8 cellular contexts compared by ENCODE assay signal in genomic region chr6:28224131-28225055, GRCh38. TPM values are rescaled to one million over a fixed set of nuclear protein-coding genes. Genes with fewer than 3 reads are reported as not detected.
A peak's percentile ranks its signal among the peaks of the same experiment; 100 is the strongest.
DNase-seq lines count a peak whose midpoint lies in the region; ATAC-seq and TF ChIP-seq lines count a peak whose summit lies in the region.

No MANE protein-coding gene starts in this region.

- H3K27me3 ChIP-seq in esophagus (ENCODE audit: control insufficient read depth in 1 of 2, insufficient read depth in 2 of 2, low read length in 2 of 2): no peaks in the 10 kb centered on the region

- no peaks in the 10 kb centered on the region for H4K20me1 ChIP-seq in OCI-LY7 (ENCODE audit: insufficient read depth, low read length)

- H3K9me3 Mint-ChIP-seq in progenitor cell of endocrine pancreas (ENCODE audit: low read depth): peaks cover 4% of the 10 kb centered on the region

- H3K36me3 ChIP-seq in OCI-LY7 (ENCODE audit: insufficient read depth, low read length): 0 out of 2 replicates have a peak, but pooled peaks cover 4% of the 10 kb centered on the region
- peaks cover 5 to 7% of the 10 kb centered on the region in 2 donors for H3K36me3 ChIP-seq in esophagus (ENCODE audit: control insufficient read depth in 2 of 2, insufficient read depth in 2 of 2, low read length in 1 of 2)

- 51 to 58% methylated on average over 9 of the region's 9 CpGs for WGBS in esophagus, 2 donors

- H3K9me3 ChIP-seq in OCI-LY7 (ENCODE audit: low read length) (no peaks in the 10 kb centered on the region), esophagus (ENCODE audit: control insufficient read depth in 2 of 2, insufficient read depth in 1 of 2, low read depth in 1 of 2, low read length in 1 of 2) (peaks cover 0 to 2% of the 10 kb centered on the region in 2 donors)

- H3K4me2 ChIP-seq in OCI-LY7 (ENCODE audit: low read length): peak overlapping the region; percentile 72

- H3K4me3 ChIP-seq in GM12865 (ENCODE audit: low read depth, low read length): peak overlapping the region; percentile 89
- peak overlapping the region; percentile 83 for H3K4me3 ChIP-seq in OCI-LY7 (ENCODE audit: low read depth, low read length, poor library complexity, severe bottlenecking)
- peak overlapping the region; percentile 81 to 93 for H3K4me3 ChIP-seq in esophagus (ENCODE audit: low read depth in 1 of 2, low read length in 2 of 2)

- POLR2A ChIA-PET in OCI-LY7 (lab: Charles Lee): interaction anchor here (1.2 kb wide), 1 partner anchor 220 kb away, joined by 3 read pairs; no protein-coding TSS in a partner anchor

- H3K9me2 ChIP-seq in OCI-LY7 (ENCODE audit: insufficient read depth, low read length): no peaks in the 10 kb centered on the region

- peak overlapping the region; percentile 97 for H3K27ac Mint-ChIP-seq in progenitor cell of endocrine pancreas

- H3K4me1 Mint-ChIP-seq in progenitor cell of endocrine pancreas (ENCODE audit: low read depth): peaks cover 9% of the 10 kb centered on the region

- peak overlapping the region; percentile 82 for H2AFZ ChIP-seq in OCI-LY7 (ENCODE audit: low read length)

- intact Hi-C loops in OCI-LY7 (cut with micrococcal nuclease; ENCODE audit: unreplicated experiment): no loop called here

- H3K27ac ChIP-seq in OCI-LY7 (ENCODE audit: low read depth, low read length, poor library complexity, severe bottlenecking): no peak overlapping the region
- no peak overlapping the region for H3K27ac ChIP-seq in esophagus (ENCODE audit: low read depth in 2 of 2, low read length in 1 of 2)

- no TSS peak for BruUV-seq in OCI-LY7 (replicated peaks; lab: Mats Ljungman, UMichigan)

- DNase-seq in GM12865 (ENCODE audit: low read depth): no peak
- no peak for DNase-seq in OCI-LY7 (ENCODE audit: low spot score)
- no peak for DNase-seq in progenitor cell of endocrine pancreas (ENCODE audit: low spot score, unreplicated experiment)
- no peak for DNase-seq in HK-2 (ENCODE audit: unreplicated experiment)
- DNase-seq in midbrain (lab: John Stamatoyannopoulos, UW): no peak

- H3K79me2 ChIP-seq in OCI-LY7 (ENCODE audit: insufficient read depth, low read depth, low read length): no peaks in the 10 kb centered on the region

- H3K4me3 Mint-ChIP-seq in progenitor cell of endocrine pancreas (ENCODE audit: low read depth): peak overlapping the region; percentile 90

- peaks cover 26% of the 10 kb centered on the region for H3K27me3 Mint-ChIP-seq in progenitor cell of endocrine pancreas

- TF ChIP-seq CTCF in GM12865 (IDR thresholded peaks at IDR 0.05; ENCODE audit: insufficient read depth, low read depth, low read length, missing control alignments): no peak
- TF ChIP-seq CTCF in OCI-LY7 (conservative IDR thresholded peaks at IDR 0.05; ENCODE audit: low read length): no peak
- TF ChIP-seq CTCF in progenitor cell of endocrine pancreas (IDR thresholded peaks at IDR 0.05; ENCODE audit: unreplicated experiment): no peak

- peaks cover 22% of the 10 kb centered on the region for H3K36me3 Mint-ChIP-seq in progenitor cell of endocrine pancreas (ENCODE audit: insufficient read depth)

- CTCF ChIA-PET in OCI-LY7 (lab: Charles Lee; ENCODE audit: unreplicated experiment): no interaction called here

- ATAC-seq in GM19455 (IDR thresholded peaks at IDR 0.05; ENCODE audit: unreplicated experiment) (no peak), HG03039 (IDR thresholded peaks at IDR 0.05; ENCODE audit: unreplicated experiment) (no peak)

- H3K4me1 ChIP-seq in OCI-LY7 (ENCODE audit: insufficient read depth, low read length, poor library complexity, severe bottlenecking): peaks cover 5% of the 10 kb centered on the region
- no peaks in the 10 kb centered on the region for H3K4me1 ChIP-seq in esophagus (ENCODE audit: control insufficient read depth in 2 of 2, insufficient read depth in 2 of 2, low read length in 1 of 2)

RNA-seq across cellular contexts. Expression of gene ZSCAN9, which starts 0.7 kb away (rescaled TPM):
- 7.3 and 9.0 TPM in 2 replicates for total RNA-seq in OCI-LY7 (2014; rRNA removed; shearing (Covaris generic))
- 3.1 and 7.0 TPM in 2 replicates for total RNA-seq in OCI-LY7 (2022)
- polyA plus RNA-seq in esophagus: 1 to 10 TPM; 4.4 to 5.5 TPM
- total RNA-seq in progenitor cell of endocrine pancreas: 38.5 and 40.1 TPM in 2 replicates

RNA-seq across cellular contexts. Expression of gene ZKSCAN4, which starts 27.7 kb away (rescaled TPM):
- total RNA-seq in OCI-LY7 (2014; rRNA removed; shearing (Covaris generic)): 7.9 and 9.3 TPM in 2 replicates
- 6.9 and 7.9 TPM in 2 replicates for total RNA-seq in OCI-LY7 (2022)
- polyA plus RNA-seq in esophagus: 1 to 10 TPM; 1.8 to 2.3 TPM
- 9.0 and 9.2 TPM in 2 replicates for total RNA-seq in progenitor cell of endocrine pancreas

RNA-seq across cellular contexts. Expression of gene NKAPL, which starts 34.7 kb away (rescaled TPM):
- total RNA-seq in OCI-LY7 (2014; rRNA removed; shearing (Covaris generic)): not detected in 2 replicates
- total RNA-seq in OCI-LY7 (2022) (not detected in 2 replicates), progenitor cell of endocrine pancreas (0.24 TPM in 1 of 2 replicates, not detected in the other)
- polyA plus RNA-seq in esophagus: under 1 TPM; 0.53 to 0.85 TPM

RNA-seq across cellular contexts. Expression of gene ZSCAN26, which starts 42.5 kb away (rescaled TPM):
- total RNA-seq in OCI-LY7 (2014; rRNA removed; shearing (Covaris generic)): 6.8 and 15.4 TPM in 2 replicates
- total RNA-seq in OCI-LY7 (2022) (2.8 and 6.3 TPM in 2 replicates), progenitor cell of endocrine pancreas (25.9 and 27.5 TPM in 2 replicates)
- polyA plus RNA-seq in esophagus: 1 to 10 TPM; 3.6 to 4.7 TPM

RNA-seq across cellular contexts. Expression of gene PGBD1, which starts 57.0 kb away (rescaled TPM):
- total RNA-seq in OCI-LY7 (2014; rRNA removed; shearing (Covaris generic)): 1.6 and 3.3 TPM in 2 replicates
- 1.6 and 1.9 TPM in 2 replicates for total RNA-seq in OCI-LY7 (2022)
- polyA plus RNA-seq in esophagus: 1 to 10 TPM; 1.3 to 1.7 TPM
- 11.4 and 11.7 TPM in 2 replicates for total RNA-seq in progenitor cell of endocrine pancreas
